8 cellular contexts compared by ENCODE assay signal in the genomic region with DNA sequence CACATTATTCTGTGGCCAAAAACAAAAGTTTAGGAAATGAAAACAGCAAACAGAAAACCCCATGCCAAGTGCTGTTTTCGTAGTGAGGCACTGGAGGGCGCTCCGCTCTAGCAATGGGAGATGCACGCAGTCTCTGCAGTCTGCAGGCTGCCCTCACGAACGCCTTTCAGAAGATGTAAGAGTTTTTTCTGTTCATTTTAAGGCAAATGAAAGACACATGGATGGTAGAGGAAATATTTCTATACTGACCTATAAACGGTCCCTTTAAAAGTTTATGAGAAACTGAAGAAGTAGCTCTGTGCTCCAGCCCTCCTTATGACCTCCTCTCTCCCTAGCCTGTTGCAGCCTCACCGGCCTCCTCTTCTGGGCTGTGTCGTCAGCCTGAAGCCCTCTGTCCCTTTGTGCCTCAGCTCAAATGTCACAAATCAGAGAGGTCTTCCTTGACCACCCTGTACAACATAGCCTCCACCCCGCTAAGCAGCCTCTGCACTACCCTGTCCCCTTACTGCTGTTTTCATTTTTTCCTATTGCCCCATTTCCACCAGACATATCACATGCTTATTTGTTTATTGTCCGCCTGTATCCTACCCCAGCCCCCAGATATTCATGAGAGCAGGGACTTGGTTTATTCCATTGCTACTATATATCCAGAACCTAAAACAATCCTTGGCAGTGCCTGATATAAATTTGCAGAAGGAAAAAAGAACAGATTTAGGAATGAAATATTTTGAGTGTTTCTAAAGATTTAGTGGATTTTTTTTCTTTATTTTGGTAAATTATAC. TPM values are rescaled to one million over a fixed set of nuclear protein-coding genes. Genes with fewer than 3 reads are reported as not detected.
A peak's percentile ranks its signal among the peaks of the same experiment; 100 is the strongest.
DNase-seq lines count a peak whose midpoint lies in the region; ATAC-seq lines count a peak whose summit lies in the region.

No MANE protein-coding gene starts in this region.

- intact Hi-C loops in Right ventricle myocardium inferior (cut with DNase I), result no loop called here
- intact Hi-C loops in cardiac septum (cut with DNase I), result no loop called here
- intact Hi-C loops in left cardiac atrium (cut with DNase I), result no loop called here

- in situ Hi-C loops in KBM-7 (cut with MboI; ENCODE audit: low pct_unique_long_range_greater_than_20kb, low sequenced_read_pairs), result no loop called here

- DNase-seq in Right ventricle myocardium inferior (ENCODE audit: missing footprints) (no peak), cardiac septum (ENCODE audit: low spot score) (no peak), KBM-7 (peak; percentile 46), left cardiac atrium (peak; percentile 36)
- peak; percentile 12 to 20 for DNase-seq in activated CD4-positive, alpha-beta T cell treated with anti-CD3 and anti-CD28 coated beads, Interleukin-2, amount 50 U/mL, for 48 hours
- DNase-seq in stimulated activated CD8-positive, alpha-beta memory T cell treated with anti-CD3 and anti-CD28 coated beads, Interleukin-4, amount 100 ng/mL, for 48 hours, result peak; percentile 53

- ATAC-seq in Right ventricle myocardium inferior (peak; percentile 42), left cardiac atrium (peak; percentile 48 to 68), GM18517 (IDR thresholded peaks at IDR 0.05; ENCODE audit: unreplicated experiment) (no peak), GM21367 (IDR thresholded peaks at IDR 0.05; ENCODE audit: unreplicated experiment) (no peak)

RNA-seq across cellular contexts. Expression of gene CLYBL, which starts 11.2 kb away (rescaled TPM):
- 24.6 TPM for total RNA-seq in Right ventricle myocardium inferior
- total RNA-seq in cardiac septum, result 25.5 TPM
- total RNA-seq in left cardiac atrium, result 10 to 100 TPM; 13.3 to 15.6 TPM

Comparison
In these comparisons a context has a peak if more than half of its experiments do, and no peak if none do; other contexts are left out.
1. DNase-seq: peak in KBM-7 (single experiment), activated CD4-positive, alpha-beta T cell treated with anti-CD3 and anti-CD28 coated beads, Interleukin-2, amount 50 U/mL, for 48 hours (2 of 2), left cardiac atrium (single experiment) and stimulated activated CD8-positive, alpha-beta memory T cell treated with anti-CD3 and anti-CD28 coated beads, Interleukin-4, amount 100 ng/mL, for 48 hours (single experiment); none in Right ventricle myocardium inferior (single experiment) and cardiac septum (single experiment).
2. ATAC-seq: peak in Right ventricle myocardium inferior (single experiment) and left cardiac atrium (2 of 2); none in GM18517 (single experiment) and GM21367 (single experiment).